Comparison of ENCODE assay signal across 8 cellular contexts in genomic region chr14:90408713-90409112, GRCh38. TPM values are rescaled to one million over a fixed set of nuclear protein-coding genes. Genes with fewer than 3 reads are reported as not detected.
DNase-seq lines count a peak whose midpoint lies in the region; ATAC-seq and TF ChIP-seq lines count a peak whose summit lies in the region.

No MANE protein-coding gene starts in this region.

- no peak overlapping the region for H3K14ac ChIP-seq in mesenchymal stem cell (ENCODE audit: low read length in 2 of 2)

- no peaks in the 10 kb centered on the region for H3K27me3 ChIP-seq in mesenchymal stem cell (ENCODE audit: control insufficient read depth in 1 of 2, insufficient read depth in 1 of 2, low read length in 2 of 2)
- no peaks in the 10 kb centered on the region for H3K27me3 ChIP-seq in thymus (ENCODE audit: control insufficient read depth, insufficient read depth)

- POLR2A ChIA-PET in activated CD8-positive, alpha-beta T cell treated with anti-CD3 and anti-CD28 coated beads for 36 hours (lab: Charles Lee), result interaction anchor here (1.3 to 3.1 kb wide), 2 partner anchors 9 to 13 kb away, joined by 5 to 14 read pairs; no protein-coding TSS in a partner anchor
- POLR2A ChIA-PET in activated CD8-positive, alpha-beta T cell treated with anti-CD3 and anti-CD28 coated beads, Interleukin-2, amount 10 ng/mL, durations not matched to agents 7 days and 5 days (lab: Charles Lee), result interaction anchor here (0.9 to 1.7 kb wide), 4 partner anchors 8 to 27 kb away, joined by 5 to 7 read pairs (median 6); no protein-coding TSS in a partner anchor

- H2BK5ac ChIP-seq in mesenchymal stem cell (ENCODE audit: low read depth, low read length, poor library complexity, severe bottlenecking), result no peak overlapping the region

- peaks cover 44% of the 10 kb centered on the region for H3K4me1 Mint-ChIP-seq in activated CD8-positive, alpha-beta T cell treated with anti-CD3 and anti-CD28 coated beads for 36 hours (ENCODE audit: low read depth)
- peaks cover 12% of the 10 kb centered on the region for H3K4me1 Mint-ChIP-seq in activated CD8-positive, alpha-beta T cell treated with anti-CD3 and anti-CD28 coated beads, Interleukin-2, amount 10 ng/mL, durations not matched to agents 7 days and 5 days (ENCODE audit: low read depth)

- peak overlapping the region; percentile 59 for H3K9ac ChIP-seq in mesenchymal stem cell (ENCODE audit: low read length)

- intact Hi-C loops in activated CD8-positive, alpha-beta T cell treated with anti-CD3 and anti-CD28 coated beads for 36 hours (cut with micrococcal nuclease), result no loop called here

- no peak overlapping the region for H3K4ac ChIP-seq in mesenchymal stem cell (ENCODE audit: low read depth in 1 of 2, low read length in 2 of 2)

- no peak overlapping the region for H3K4me3 ChIP-seq in mesenchymal stem cell (ENCODE audit: insufficient read depth in 1 of 2, low read depth in 1 of 2, low read length in 2 of 2)
- H3K4me3 ChIP-seq in thymus (ENCODE audit: low read length), result no peak overlapping the region

- H4K91ac ChIP-seq in mesenchymal stem cell (ENCODE audit: low read length), result no peak overlapping the region

- DNase-seq in activated CD8-positive, alpha-beta T cell treated with anti-CD3 and anti-CD28 coated beads for 36 hours, result no peak
- no peak for DNase-seq in activated CD8-positive, alpha-beta T cell treated with anti-CD3 and anti-CD28 coated beads, Interleukin-2, amount 10 ng/mL, durations not matched to agents 7 days and 5 days
- peak; percentile 59 for DNase-seq in dermis blood vessel endothelial cell
- peak; percentile 38 for DNase-seq in mesenchymal stem cell
- DNase-seq in activated CD8-positive, alpha-beta memory T cell treated with anti-CD3 and anti-CD28 coated beads for 24 hours, result no peak
- DNase-seq in activated CD4-positive, alpha-beta T cell treated with anti-CD3 and anti-CD28 coated beads for 4 hours, result no peak
- no peak for DNase-seq in activated effector memory CD4-positive, alpha-beta T cell treated with Interleukin-2 at 50 U/mL for 16 hours

- no peak overlapping the region for H4K8ac ChIP-seq in mesenchymal stem cell (ENCODE audit: low read length)

- 72% methylated on average over 6 of the region's 6 CpGs for WGBS in mesenchymal stem cell
- 97% methylated on average over 6 of the region's 6 CpGs for WGBS in thymus

- H3K36me3 Mint-ChIP-seq in activated CD8-positive, alpha-beta T cell treated with anti-CD3 and anti-CD28 coated beads for 36 hours (ENCODE audit: low read depth), result peaks cover 32% of the 10 kb centered on the region
- H3K36me3 Mint-ChIP-seq in activated CD8-positive, alpha-beta T cell treated with anti-CD3 and anti-CD28 coated beads, Interleukin-2, amount 10 ng/mL, durations not matched to agents 7 days and 5 days (ENCODE audit: low read depth), result peaks cover 39% of the 10 kb centered on the region

- ATAC-seq in activated CD8-positive, alpha-beta T cell treated with anti-CD3 and anti-CD28 coated beads for 36 hours, result no peak
- no peak for ATAC-seq in activated CD8-positive, alpha-beta T cell treated with anti-CD3 and anti-CD28 coated beads, Interleukin-2, amount 10 ng/mL, durations not matched to agents 7 days and 5 days

- H3K4me2 ChIP-seq in mesenchymal stem cell (ENCODE audit: low read length, poor library complexity, severe bottlenecking), result no peak overlapping the region

- peaks cover 8% of the 10 kb centered on the region for H3K4me1 ChIP-seq in mesenchymal stem cell (ENCODE audit: control insufficient read depth, insufficient read depth, low read depth, low read length)
- H3K4me1 ChIP-seq in thymus (ENCODE audit: control insufficient read depth, insufficient read depth, low read length), result no peaks in the 10 kb centered on the region

- H3K23ac ChIP-seq in mesenchymal stem cell (ENCODE audit: low read length in 2 of 2), result no peak overlapping the region

- no peak overlapping the region for H3K4me3 Mint-ChIP-seq in activated CD8-positive, alpha-beta T cell treated with anti-CD3 and anti-CD28 coated beads for 36 hours
- H3K4me3 Mint-ChIP-seq in activated CD8-positive, alpha-beta T cell treated with anti-CD3 and anti-CD28 coated beads, Interleukin-2, amount 10 ng/mL, durations not matched to agents 7 days and 5 days, result no peak overlapping the region

- H3K36me3 ChIP-seq in mesenchymal stem cell (ENCODE audit: control insufficient read depth in 1 of 2, insufficient read depth in 2 of 2, low read depth in 1 of 2, low read length in 2 of 2) (peaks cover 10 to 45% of the 10 kb centered on the region in 2 experiments), thymus (ENCODE audit: control insufficient read depth, insufficient read depth) (peaks cover 35% of the 10 kb centered on the region)

- CTCF ChIA-PET in activated CD8-positive, alpha-beta T cell treated with anti-CD3 and anti-CD28 coated beads for 36 hours (lab: Charles Lee), result interaction anchor here (2.5 to 3.0 kb wide), 2 partner anchors 9 to 288 kb away, joined by 9 to 26 read pairs; no protein-coding TSS in a partner anchor
- CTCF ChIA-PET in activated CD8-positive, alpha-beta T cell treated with anti-CD3 and anti-CD28 coated beads, Interleukin-2, amount 10 ng/mL, durations not matched to agents 7 days and 5 days (lab: Charles Lee), result interaction anchor here (2.5 kb wide), 1 partner anchor 9 kb away, joined by 10 read pairs; no protein-coding TSS in a partner anchor

- H3K27me3 Mint-ChIP-seq in activated CD8-positive, alpha-beta T cell treated with anti-CD3 and anti-CD28 coated beads for 36 hours, result no peaks in the 10 kb centered on the region
- no peaks in the 10 kb centered on the region for H3K27me3 Mint-ChIP-seq in activated CD8-positive, alpha-beta T cell treated with anti-CD3 and anti-CD28 coated beads, Interleukin-2, amount 10 ng/mL, durations not matched to agents 7 days and 5 days (ENCODE audit: low read depth)

- peaks cover 6% of the 10 kb centered on the region for H3K79me1 ChIP-seq in mesenchymal stem cell (replicated peaks; ENCODE audit: low read length, poor library complexity, severe bottlenecking)

- no peaks in the 10 kb centered on the region for H3K9me3 Mint-ChIP-seq in activated CD8-positive, alpha-beta T cell treated with anti-CD3 and anti-CD28 coated beads for 36 hours
- H3K9me3 Mint-ChIP-seq in activated CD8-positive, alpha-beta T cell treated with anti-CD3 and anti-CD28 coated beads, Interleukin-2, amount 10 ng/mL, durations not matched to agents 7 days and 5 days (ENCODE audit: insufficient read depth), result no peaks in the 10 kb centered on the region

- H2BK120ac ChIP-seq in mesenchymal stem cell (ENCODE audit: low read depth, low read length), result no peak overlapping the region

- no peak overlapping the region for H2AFZ ChIP-seq in mesenchymal stem cell (ENCODE audit: low read depth, low read length)

- H2AK5ac ChIP-seq in mesenchymal stem cell (ENCODE audit: low read length, severe bottlenecking), result peak overlapping the region; percentile 57

- H2BK15ac ChIP-seq in mesenchymal stem cell (ENCODE audit: low read depth, poor library complexity, severe bottlenecking), result no peak overlapping the region

- H2BK12ac ChIP-seq in mesenchymal stem cell (ENCODE audit: low read length in 2 of 2), result peak overlapping the region in 1 of 2 experiments; percentile 29

- H3K27ac ChIP-seq in mesenchymal stem cell (ENCODE audit: low read length, poor library complexity, severe bottlenecking) (peak overlapping the region; percentile 70), thymus (ENCODE audit: low read depth) (peak overlapping the region; percentile 2)

- peak overlapping the region; percentile 18 for H3K27ac Mint-ChIP-seq in activated CD8-positive, alpha-beta T cell treated with anti-CD3 and anti-CD28 coated beads for 36 hours
- no peak overlapping the region for H3K27ac Mint-ChIP-seq in activated CD8-positive, alpha-beta T cell treated with anti-CD3 and anti-CD28 coated beads, Interleukin-2, amount 10 ng/mL, durations not matched to agents 7 days and 5 days

- TF ChIP-seq CTCF in activated CD8-positive, alpha-beta T cell treated with anti-CD3 and anti-CD28 coated beads for 36 hours (IDR thresholded peaks at IDR 0.05), result no peak

- no peaks in the 10 kb centered on the region for H3K9me3 ChIP-seq in mesenchymal stem cell (ENCODE audit: control insufficient read depth, low read length)
- no peaks in the 10 kb centered on the region for H3K9me3 ChIP-seq in thymus (ENCODE audit: control insufficient read depth)

- H3K18ac ChIP-seq in mesenchymal stem cell (ENCODE audit: low read depth in 1 of 2, low read length in 2 of 2), result peak overlapping the region in 1 of 2 experiments; percentile 38

RNA-seq across cellular contexts. Expression of gene CALM1, which starts 11.9 kb away (rescaled TPM):
- total RNA-seq in activated CD8-positive, alpha-beta T cell treated with anti-CD3 and anti-CD28 coated beads for 36 hours, result 100 to 1,000 TPM; 365 to 373 TPM
- 100 to 1,000 TPM; 788 to 821 TPM for total RNA-seq in activated CD8-positive, alpha-beta T cell treated with anti-CD3 and anti-CD28 coated beads, Interleukin-2, amount 10 ng/mL, durations not matched to agents 7 days and 5 days
- total RNA-seq in dermis blood vessel endothelial cell, result 551 and 736 TPM in 2 replicates
- polyA plus RNA-seq in mesenchymal stem cell (2013, experiment 1 of 2), result 356 TPM
- polyA plus RNA-seq in mesenchymal stem cell (2013, experiment 2 of 2), result 364 TPM
- polyA plus RNA-seq in thymus, result 302 TPM

Comparison
In these comparisons a context has a peak if more than half of its experiments do, and no peak if none do; other contexts are left out.
1. DNase-seq: peak in dermis blood vessel endothelial cell (single experiment) and mesenchymal stem cell (single experiment); none in activated CD8-positive, alpha-beta T cell treated with anti-CD3 and anti-CD28 coated beads for 36 hours (single experiment), activated CD8-positive, alpha-beta T cell treated with anti-CD3 and anti-CD28 coated beads, Interleukin-2, amount 10 ng/mL, durations not matched to agents 7 days and 5 days (single experiment), activated CD8-positive, alpha-beta memory T cell treated with anti-CD3 and anti-CD28 coated beads for 24 hours (single experiment), activated CD4-positive, alpha-beta T cell treated with anti-CD3 and anti-CD28 coated beads for 4 hours (0 of 2) and activated effector memory CD4-positive, alpha-beta T cell treated with Interleukin-2 at 50 U/mL for 16 hours (single experiment).